28 cellular contexts compared by ENCODE assay signal in genomic region chr7:134699871-134700270, GRCh38. TPM values are rescaled to one million over a fixed set of nuclear protein-coding genes. Genes with fewer than 3 reads are reported as not detected.
A peak's percentile ranks its signal among the peaks of the same experiment; 100 is the strongest.
DNase-seq lines count a peak whose midpoint lies in the region; FAIRE-seq and TF ChIP-seq lines count a peak whose summit lies in the region.
"Had no signal": no experiment of that assay in that cellular context is flagged by ENCODE, and none has a peak within 500 bp of the region (broad histone marks: within the 10 kb centered on the region; RNA-seq: fewer than 3 reads in every experiment).

No MANE protein-coding gene starts in this region.

- H2AFZ ChIP-seq in parathyroid adenoma: peak overlapping the region; percentile 14

- DNase-seq in HFFc6 (no peak), esophagus muscularis mucosa (ENCODE audit: extremely low spot score) (no peak), vagina (ENCODE audit: extremely low spot score in 2 of 2) (no peak), GM12891 (ENCODE audit: insufficient read length, low spot score) (no peak), cerebellar cortex (ENCODE audit: low spot score) (no peak)
- no peak for DNase-seq in activated naive CD4-positive, alpha-beta T cell treated with anti-CD3 and anti-CD28 coated beads, Interleukin-2, amount 50 U/mL, for 16 hours
- DNase-seq: activated CD4-positive, alpha-beta memory T cell treated with anti-CD3 and anti-CD28 coated beads, Interleukin-2, amount 10 ng/mL, durations not matched to agents 7 days and 5 days; activated CD4-positive, alpha-beta T cell treated with anti-CD3 and anti-CD28 coated beads for 1 hour; activated CD8-positive, alpha-beta memory T cell treated with anti-CD3 and anti-CD28 coated beads, Interleukin-2, amount 50 U/mL, for 4 hours; activated naive CD4-positive, alpha-beta T cell; C1 segment of cervical spinal cord; Caco-2; DMS53; effector CD8-positive, alpha-beta T cell; foreskin melanocyte; lower lobe of right lung; mucosa of descending colon; MV-4-11; natural killer cell; NCI-H146; Right ventricle myocardium superior; stimulated activated naive CD4-positive, alpha-beta T cell treated with Interleukin-2 at 50 U/mL for 16 hours; testis had no signal

- H3K36me3 ChIP-seq in esophagus muscularis mucosa: no peaks in the 10 kb centered on the region
- no peaks in the 10 kb centered on the region for H3K36me3 ChIP-seq in parathyroid adenoma (ENCODE audit: control insufficient read depth, insufficient read depth, low read length)
- no peaks in the 10 kb centered on the region for H3K36me3 ChIP-seq in vagina
- H3K36me3 ChIP-seq: lower lobe of right lung had no signal

- TF ChIP-seq POLR2A in esophagus muscularis mucosa (IDR thresholded peaks at IDR 0.05; ENCODE audit: low read depth) (no peak), vagina (IDR thresholded peaks at IDR 0.05) (no peak), GM12891 (IDR thresholded peaks at IDR 0.05; ENCODE audit: low read depth, low read length) (no peak)

- H3K27ac ChIP-seq in esophagus muscularis mucosa (replicated peaks in 1 of 4) (peak overlapping the region; percentile 53 to 90 (median 86)), parathyroid adenoma (no peak overlapping the region), vagina (peak overlapping the region; percentile 3)
- H3K27ac ChIP-seq: lower lobe of right lung had no signal

- H3K4me1 ChIP-seq in esophagus muscularis mucosa (peaks cover 4 to 71% (median 66%) of the 10 kb centered on the region in 4 donors), parathyroid adenoma (peaks cover 15% of the 10 kb centered on the region), vagina (peaks cover 44% of the 10 kb centered on the region)

- H3K9ac ChIP-seq in parathyroid adenoma: no peak overlapping the region

- H3K4me3 Mint-ChIP-seq in HFFc6: no peak overlapping the region
- H3K4me3 Mint-ChIP-seq: activated CD4-positive, alpha-beta memory T cell treated with anti-CD3 and anti-CD28 coated beads, Interleukin-2, amount 10 ng/mL, durations not matched to agents 7 days and 5 days; IgD-negative memory B cell; natural killer cell; T-helper 2 cell treated with Interferon-gamma antibody and Interleukin-4, amounts not matched to agents 5 μg/mL and 100 μg/mL, for 36 hours had no signal

- H3K4me2 ChIP-seq in parathyroid adenoma (ENCODE audit: low read length): no peak overlapping the region

- H3K36me3 Mint-ChIP-seq in HFFc6 (ENCODE audit: low read depth): peaks cover 4% of the 10 kb centered on the region
- H3K36me3 Mint-ChIP-seq: IgD-negative memory B cell, natural killer cell had no signal

- no peak for TF ChIP-seq CTCF in HFFc6 (IDR thresholded peaks at IDR 0.05)
- no peak for TF ChIP-seq CTCF in esophagus muscularis mucosa (IDR thresholded peaks at IDR 0.05)
- TF ChIP-seq CTCF in parathyroid adenoma (IDR thresholded peaks at IDR 0.05): no peak
- TF ChIP-seq CTCF in vagina (IDR thresholded peaks at IDR 0.05): no peak

- H3K4me1 Mint-ChIP-seq in HFFc6 (ENCODE audit: low read depth): peaks cover 86% of the 10 kb centered on the region
- H3K4me1 Mint-ChIP-seq: activated CD4-positive, alpha-beta memory T cell treated with anti-CD3 and anti-CD28 coated beads, Interleukin-2, amount 10 ng/mL, durations not matched to agents 7 days and 5 days; IgD-negative memory B cell; natural killer cell had no signal

- intact Hi-C loops in esophagus muscularis mucosa (cut with DNase I) (loop anchor here (5.0 to 10.0 kb wide), 2 partner anchors 47 to 285 kb away; partner anchors contain the start of gene AGBL3), vagina (cut with DNase I) (loop anchor here (10.0 kb wide), 1 partner anchor 45 kb away; no protein-coding TSS in a partner anchor)

- no peaks in the 10 kb centered on the region for H3K27me3 ChIP-seq in esophagus muscularis mucosa
- no peaks in the 10 kb centered on the region for H3K27me3 ChIP-seq in parathyroid adenoma (ENCODE audit: control insufficient read depth, insufficient read depth, low read length)
- H3K27me3 ChIP-seq in vagina: no peaks in the 10 kb centered on the region
- H3K27me3 ChIP-seq: testis had no signal

- H3K9me3 ChIP-seq in esophagus muscularis mucosa (no peaks in the 10 kb centered on the region), parathyroid adenoma (ENCODE audit: control insufficient read depth, low read length) (no peaks in the 10 kb centered on the region), vagina (no peaks in the 10 kb centered on the region)
- H3K9me3 ChIP-seq: Caco-2, lower lobe of right lung, mucosa of descending colon, testis had no signal

- H3K79me2 ChIP-seq in parathyroid adenoma: no peaks in the 10 kb centered on the region

- 86% methylated on average over 2 of the region's 2 CpGs for WGBS in esophagus muscularis mucosa

- H3K4me3 ChIP-seq in esophagus muscularis mucosa (no peak overlapping the region), parathyroid adenoma (ENCODE audit: low read depth, low read length) (no peak overlapping the region), vagina (no peak overlapping the region)
- H3K4me3 ChIP-seq: lower lobe of right lung, mucosa of descending colon, skin epidermis, testis had no signal

- H3K27ac Mint-ChIP-seq in HFFc6: peak overlapping the region; percentile 47
- H3K27ac Mint-ChIP-seq: activated CD4-positive, alpha-beta memory T cell treated with anti-CD3 and anti-CD28 coated beads, Interleukin-2, amount 10 ng/mL, durations not matched to agents 7 days and 5 days; IgD-negative memory B cell; natural killer cell; T-helper 2 cell treated with Interferon-gamma antibody and Interleukin-4, amounts not matched to agents 5 μg/mL and 100 μg/mL, for 36 hours had no signal

- H3K27me3 Mint-ChIP-seq in HFFc6 (ENCODE audit: insufficient read depth): no peaks in the 10 kb centered on the region; the same call in none of the 2 replicates
- H3K27me3 Mint-ChIP-seq: activated CD4-positive, alpha-beta memory T cell treated with anti-CD3 and anti-CD28 coated beads, Interleukin-2, amount 10 ng/mL, durations not matched to agents 7 days and 5 days; IgD-negative memory B cell had no signal

- H3K9me3 Mint-ChIP-seq in HFFc6: 0 out of 2 replicates have a peak, but pooled peaks cover 3% of the 10 kb centered on the region
- H3K9me3 Mint-ChIP-seq: activated CD4-positive, alpha-beta memory T cell treated with anti-CD3 and anti-CD28 coated beads, Interleukin-2, amount 10 ng/mL, durations not matched to agents 7 days and 5 days; IgD-negative memory B cell; natural killer cell; T-helper 2 cell treated with Interferon-gamma antibody and Interleukin-4, amounts not matched to agents 5 μg/mL and 100 μg/mL, for 36 hours had no signal

- TF ChIP-seq EP300 in esophagus muscularis mucosa (IDR thresholded peaks at IDR 0.05): no peak

- FAIRE-seq in GM12891 (lab: Jason Lieb, UNC): no peak
- FAIRE-seq: colon had no signal

TF ChIP-seq in GM12891, 5 proteins besides CTCF, POLR2A, EP300 and RAD21:
- TF ChIP-seq POLR2AphosphoS5 (IDR thresholded peaks at IDR 0.05; ENCODE audit: low read depth, low read length): no peak
- no peak for TF ChIP-seq SPI1 (IDR thresholded peaks at IDR 0.05; ENCODE audit: low read depth, low read length)
- TF ChIP-seq PAX5 (IDR thresholded peaks at IDR 0.05; ENCODE audit: insufficient read depth, low read length, severe bottlenecking): no peak
- no peak for TF ChIP-seq POU2F2 (IDR thresholded peaks at IDR 0.05; ENCODE audit: low read depth, low read length)
- TF ChIP-seq TAF1 (IDR thresholded peaks at IDR 0.05; ENCODE audit: low read depth, low read length): no peak
TF ChIP-seq in GM12891: peak in this region for 0.

RNA-seq across cellular contexts. Expression of gene BPGM, which starts 53.2 kb away (rescaled TPM):
- 10 to 100 TPM; 34.4 to 57.3 (median 39.3) TPM for total RNA-seq in HFFc6 (2021; fragmentation: NEBNext Ultra II Directional; extraction: Animal tissue kit (Norgen Biotek cat#: 25700))
- 10 to 100 TPM; 19.1 to 29.4 (median 22.7) TPM for total RNA-seq in esophagus muscularis mucosa
- 9.1 TPM for total RNA-seq in vagina
- polyA plus RNA-seq in GM12891 (2012; ENCODE audit: low read depth, missing spikeins): 10.0 TPM
